Comparison of ENCODE assay signal across 28 cellular contexts in genomic region chr7:46750321-46750865, GRCh38.
"Had no signal": no experiment of that assay in that cellular context is flagged by ENCODE, and none has a peak within 500 bp of the region (broad histone marks: within the 10 kb centered on the region; RNA-seq: fewer than 3 reads in every experiment).

No MANE protein-coding gene starts in this region.

- H3K36me3 ChIP-seq: adrenal gland, brain microvascular endothelial cell, esophagus muscularis mucosa, left ventricle myocardium inferior, neural progenitor cell, spleen, upper lobe of left lung, WERI-Rb-1 had no signal

- H3K4me1 Mint-ChIP-seq: activated naive CD8-positive, alpha-beta T cell treated with anti-CD3 and anti-CD28 coated beads for 36 hours; naive thymus-derived CD8-positive, alpha-beta T cell; neural progenitor cell had no signal

- H2AFZ ChIP-seq: neural progenitor cell had no signal

- ATAC-seq: activated CD4-positive, CD25-positive, alpha-beta regulatory T cell treated with anti-CD3 and anti-CD28 coated beads, Interleukin-2, amount 50 U/mL, for 24 hours; naive thymus-derived CD8-positive, alpha-beta T cell; right cardiac atrium had no signal

- H3K27me3 Mint-ChIP-seq: activated naive CD8-positive, alpha-beta T cell treated with anti-CD3 and anti-CD28 coated beads for 36 hours; dendritic cell treated with granulocyte-macrophage colony-stimulating factor and Interleukin-4, amounts not matched to agents 40 ng/mL and 50 ng/mL, for 4 days had no signal

- H3K27ac ChIP-seq: adrenal gland, brain microvascular endothelial cell, esophagus muscularis mucosa, left ventricle myocardium inferior, neural progenitor cell, spleen, upper lobe of left lung, WERI-Rb-1 had no signal

- H3K27ac Mint-ChIP-seq: activated naive CD8-positive, alpha-beta T cell treated with anti-CD3 and anti-CD28 coated beads for 36 hours; dendritic cell treated with granulocyte-macrophage colony-stimulating factor and Interleukin-4, amounts not matched to agents 40 ng/mL and 50 ng/mL, for 4 days; endodermal cell; naive thymus-derived CD8-positive, alpha-beta T cell; neural progenitor cell; T-helper 1 cell treated with Interleukin-12 subunit alpha and Interleukin-12 subunit beta and Interleukin-4 antibody, amounts not matched to agents 30 μg/mL and 1 μg/mL, for 36 hours had no signal

- H3K4me2 ChIP-seq: neural progenitor cell had no signal

- H3K9me3 Mint-ChIP-seq: dendritic cell treated with granulocyte-macrophage colony-stimulating factor and Interleukin-4, amounts not matched to agents 40 ng/mL and 50 ng/mL, for 4 days; endodermal cell; neural progenitor cell had no signal

- DNase-seq: activated CD4-positive, alpha-beta T cell treated with anti-CD3 and anti-CD28 coated beads for 48 hours; activated CD4-positive, alpha-beta T cell treated with anti-CD3 and anti-CD28 coated beads, Interleukin-2, amount 50 U/mL, for 48 hours; activated CD8-positive, alpha-beta memory T cell treated with anti-CD3 and anti-CD28 coated beads for 24 hours; activated effector memory CD4-positive, alpha-beta T cell treated with Interleukin-2 at 50 U/mL for 16 hours; activated naive CD4-positive, alpha-beta T cell treated with Interleukin-2 at 50 U/mL for 16 hours; activated naive CD8-positive, alpha-beta T cell treated with anti-CD3 and anti-CD28 coated beads for 36 hours; adrenal gland; aorta; brain microvascular endothelial cell; central memory CD4-positive, alpha-beta T cell; endodermal cell; foreskin melanocyte; left ventricle myocardium inferior; mammary epithelial cell; naive thymus-derived CD8-positive, alpha-beta T cell; occipital lobe; right cardiac atrium; spleen; stimulated activated naive CD4-positive, alpha-beta T cell treated with Interleukin-2 at 50 U/mL for 16 hours; SW 1271; T-helper 9 cell; WERI-Rb-1 had no signal

- H3K9ac ChIP-seq: neural progenitor cell had no signal

- H3K27me3 ChIP-seq: adrenal gland, brain microvascular endothelial cell, esophagus muscularis mucosa, neural progenitor cell, spleen, upper lobe of left lung had no signal

- H3K4me1 ChIP-seq: adrenal gland, neural progenitor cell, spleen, upper lobe of left lung had no signal

- H3K4me3 Mint-ChIP-seq: activated naive CD8-positive, alpha-beta T cell treated with anti-CD3 and anti-CD28 coated beads for 36 hours; dendritic cell treated with granulocyte-macrophage colony-stimulating factor and Interleukin-4, amounts not matched to agents 40 ng/mL and 50 ng/mL, for 4 days; endodermal cell; naive thymus-derived CD8-positive, alpha-beta T cell; neural progenitor cell; T-helper 1 cell treated with Interleukin-12 subunit alpha and Interleukin-12 subunit beta and Interleukin-4 antibody, amounts not matched to agents 30 μg/mL and 1 μg/mL, for 36 hours had no signal

- H3K4me3 ChIP-seq: adrenal gland, esophagus muscularis mucosa, left ventricle myocardium inferior, neural progenitor cell, spleen, upper lobe of left lung had no signal

- H3K36me3 Mint-ChIP-seq: activated naive CD8-positive, alpha-beta T cell treated with anti-CD3 and anti-CD28 coated beads for 36 hours; naive thymus-derived CD8-positive, alpha-beta T cell; neural progenitor cell had no signal

- H3K9me3 ChIP-seq: adrenal gland, esophagus muscularis mucosa, left ventricle myocardium inferior, spleen, upper lobe of left lung had no signal
